ENCODE assay signal across 7 cellular contexts in genomic region chr9:137705443-137705863, GRCh38.
DNase-seq lines count a peak whose midpoint lies in the region; ATAC-seq lines count a peak whose summit lies in the region.

No MANE protein-coding gene starts in this region.

- H3K36me3 Mint-ChIP-seq in activated naive CD8-positive, alpha-beta T cell treated with anti-CD3 and anti-CD28 coated beads for 36 hours = peaks cover 42% of the 10 kb centered on the region
- H3K36me3 Mint-ChIP-seq in stimulated activated naive B cell treated with anti-CD40 and anti-IgM and Interleukin-4, amounts not matched to agents 10 μg/mL and 1 μg/mL and 100 μg/mL, for 72 hours = peaks cover 39 to 61% of the 10 kb centered on the region in 2 donors

- H3K4me1 Mint-ChIP-seq in activated naive CD8-positive, alpha-beta T cell treated with anti-CD3 and anti-CD28 coated beads for 36 hours = peaks cover 35% of the 10 kb centered on the region
- H3K4me1 Mint-ChIP-seq in stimulated activated naive B cell treated with anti-CD40 and anti-IgM and Interleukin-4, amounts not matched to agents 10 μg/mL and 1 μg/mL and 100 μg/mL, for 72 hours = peaks cover 48 to 73% of the 10 kb centered on the region in 2 donors

- H3K9me3 Mint-ChIP-seq in activated naive CD8-positive, alpha-beta T cell treated with anti-CD3 and anti-CD28 coated beads for 36 hours = peaks cover 23% of the 10 kb centered on the region
- H3K9me3 Mint-ChIP-seq in stimulated activated naive B cell treated with anti-CD40 and anti-IgM and Interleukin-4, amounts not matched to agents 10 μg/mL and 1 μg/mL and 100 μg/mL, for 72 hours = peaks cover 15 to 16% of the 10 kb centered on the region in 2 donors

- peak; percentile 80 for ATAC-seq in GM19395 (IDR thresholded peaks at IDR 0.05; ENCODE audit: unreplicated experiment)
- peak; percentile 80 for ATAC-seq in HG03442 (IDR thresholded peaks at IDR 0.05; ENCODE audit: unreplicated experiment)
- ATAC-seq in stimulated activated naive B cell treated with anti-CD40 and anti-IgM and Interleukin-4, amounts not matched to agents 10 μg/mL and 1 μg/mL and 100 μg/mL, for 72 hours (replicated peaks) = peak; percentile 85 to 92

- peak overlapping the region; percentile 3 for H3K4me3 Mint-ChIP-seq in activated naive CD8-positive, alpha-beta T cell treated with anti-CD3 and anti-CD28 coated beads for 36 hours
- H3K4me3 Mint-ChIP-seq in stimulated activated naive B cell treated with anti-CD40 and anti-IgM and Interleukin-4, amounts not matched to agents 10 μg/mL and 1 μg/mL and 100 μg/mL, for 72 hours = peak overlapping the region; percentile 63 to 72

- no peaks in the 10 kb centered on the region for H3K27me3 Mint-ChIP-seq in activated naive CD8-positive, alpha-beta T cell treated with anti-CD3 and anti-CD28 coated beads for 36 hours
- H3K27me3 Mint-ChIP-seq in stimulated activated naive B cell treated with anti-CD40 and anti-IgM and Interleukin-4, amounts not matched to agents 10 μg/mL and 1 μg/mL and 100 μg/mL, for 72 hours = no peaks in the 10 kb centered on the region

- H3K27ac Mint-ChIP-seq in activated naive CD8-positive, alpha-beta T cell treated with anti-CD3 and anti-CD28 coated beads for 36 hours = peak overlapping the region; percentile 36
- peak overlapping the region; percentile 97 for H3K27ac Mint-ChIP-seq in stimulated activated naive B cell treated with anti-CD40 and anti-IgM and Interleukin-4, amounts not matched to agents 10 μg/mL and 1 μg/mL and 100 μg/mL, for 72 hours

- DNase-seq in activated naive CD8-positive, alpha-beta T cell treated with anti-CD3 and anti-CD28 coated beads for 36 hours = peak; percentile 52
- DNase-seq in stimulated activated naive B cell treated with anti-CD40 and anti-IgM and Interleukin-4, amounts not matched to agents 10 μg/mL and 1 μg/mL and 100 μg/mL, for 72 hours = peak; percentile 64
- DNase-seq in NCI-H748 (lab: John Stamatoyannopoulos, UW; ENCODE audit: unreplicated experiment) (no peak), NCI-H774 (lab: John Stamatoyannopoulos, UW) (no peak), NCI-H128 (lab: John Stamatoyannopoulos, UW; ENCODE audit: unreplicated experiment) (no peak)

Comparison
In these comparisons a context has a peak if more than half of its experiments do, and no peak if none do; other contexts are left out.
1. DNase-seq: peak in activated naive CD8-positive, alpha-beta T cell treated with anti-CD3 and anti-CD28 coated beads for 36 hours (single experiment) and stimulated activated naive B cell treated with anti-CD40 and anti-IgM and Interleukin-4, amounts not matched to agents 10 μg/mL and 1 μg/mL and 100 μg/mL, for 72 hours (single experiment); none in NCI-H748 (single experiment), NCI-H774 (single experiment) and NCI-H128 (single experiment).
2. Peak in every context shown above with its lines, with median percentiles within 50 percentile points of each other: ATAC-seq.